ENCODE assay signal across 8 cellular contexts in genomic region chr7:20330176-20330796, GRCh38. TPM values are rescaled to one million over a fixed set of nuclear protein-coding genes. Genes with fewer than 3 reads are reported as not detected.
DNase-seq lines count a peak whose midpoint lies in the region; ATAC-seq, FAIRE-seq and TF ChIP-seq lines count a peak whose summit lies in the region.

No MANE protein-coding gene starts in this region.

- H3K36me3 ChIP-seq in ascending aorta = no peaks in the 10 kb centered on the region
- no peaks in the 10 kb centered on the region for H3K36me3 ChIP-seq in hepatocyte (replicated peaks; ENCODE audit: insufficient read depth, low read depth)

- no peaks in the 10 kb centered on the region for H4K20me1 ChIP-seq in hepatocyte (ENCODE audit: insufficient read depth, poor library complexity, severe bottlenecking)

- under 1% methylated on average over 38 of the region's 42 CpGs for WGBS in hepatocyte (ENCODE audit: low lambda C conversion rate, missing lambda C conversion rate)

- TF ChIP-seq CTCF in ascending aorta (IDR thresholded peaks at IDR 0.05) = no peak
- TF ChIP-seq CTCF in hepatocyte (IDR thresholded peaks at IDR 0.05; ENCODE audit: poor library complexity) = no peak

- peak; percentile 73 for FAIRE-seq in RCC 7860 (lab: Jason Lieb, UNC)

- intact Hi-C loops in ascending aorta (cut with DNase I) = loop anchor here (5.0 kb wide), 1 partner anchor 37 kb away; no protein-coding TSS in a partner anchor

- peak overlapping the region; percentile 84 for H2AFZ ChIP-seq in hepatocyte

- H3K79me2 ChIP-seq in hepatocyte = peaks cover 43% of the 10 kb centered on the region

- H3K4me1 ChIP-seq in ascending aorta = peaks cover 0 to 2% of the 10 kb centered on the region in 2 donors
- H3K4me1 ChIP-seq in hepatocyte (ENCODE audit: insufficient read depth) = no peaks in the 10 kb centered on the region

- H3K4me3 ChIP-seq in ascending aorta (peak overlapping the region; percentile 76 to 87), hepatocyte (peak overlapping the region; percentile 86)

- peak; percentile 53 for ATAC-seq in GM21381 (IDR thresholded peaks at IDR 0.05; ENCODE audit: unreplicated experiment)

- H3K27me3 ChIP-seq in ascending aorta = no peaks in the 10 kb centered on the region
- H3K27me3 ChIP-seq in hepatocyte = no peaks in the 10 kb centered on the region

- H3K9me3 ChIP-seq in ascending aorta (no peaks in the 10 kb centered on the region), hepatocyte (ENCODE audit: low read depth) (no peaks in the 10 kb centered on the region)

- peak overlapping the region; percentile 83 to 86 for H3K27ac ChIP-seq in ascending aorta
- peak overlapping the region; percentile 98 for H3K27ac ChIP-seq in hepatocyte

- DNase-seq in DMS79 treated with DMSO at 0.1 percent for 48 hours (lab: John Stamatoyannopoulos, UW) = peak; percentile 78
- peak; percentile 71 for DNase-seq in HPDE6-E6E7 (ENCODE audit: extremely low spot score)
- peak; percentile 93 for DNase-seq in RCC 7860 (ENCODE audit: low spot score)
- DNase-seq in ascending aorta (ENCODE audit: low spot score in 2 of 2) = peak; percentile 33 to 89
- peak; percentile 95 for DNase-seq in hepatocyte (ENCODE audit: low spot score)
- peak; percentile 73 for DNase-seq in pulmonary artery endothelial cell (ENCODE audit: low read depth, low spot score)
- DNase-seq in effector CD8-positive, alpha-beta T cell (lab: John Stamatoyannopoulos, UW) = no peak

- no peaks in the 10 kb centered on the region for H3K9me2 ChIP-seq in hepatocyte (replicated peaks; ENCODE audit: insufficient read depth)

- H3K4me2 ChIP-seq in hepatocyte = peak overlapping the region; percentile 87

RNA-seq across cellular contexts. Expression of gene ITGB8, which starts 0.4 kb away (rescaled TPM):
- total RNA-seq in ascending aorta (7.9 TPM), hepatocyte (34.2 and 37.0 TPM in 2 replicates), pulmonary artery endothelial cell (5.1 and 6.4 TPM in 2 replicates)
- 6.6 and 7.2 TPM in 2 replicates for polyA plus RNA-seq in hepatocyte
